In genomic region chr13:113907637-113908617, GRCh38 we compare ENCODE assay signal across 10 cellular contexts. TPM values are rescaled to one million over a fixed set of nuclear protein-coding genes. Genes with fewer than 3 reads are reported as not detected.
A peak's percentile ranks its signal among the peaks of the same experiment; 100 is the strongest.
DNase-seq lines count a peak whose midpoint lies in the region; ATAC-seq and TF ChIP-seq lines count a peak whose summit lies in the region.
"Had no signal": no experiment of that assay in that cellular context is flagged by ENCODE, and none has a peak within 500 bp of the region (broad histone marks: within the 10 kb centered on the region; RNA-seq: fewer than 3 reads in every experiment).

No MANE protein-coding gene starts in this region.

- 26 to 34% methylated on average over 4 to 11 of the region's 17 CpGs for WGBS in gastroesophageal sphincter (ENCODE audit: low coverage in 1 of 2), 2 donors

- H3K9me3 ChIP-seq in AG04450 (ENCODE audit: control insufficient read depth, insufficient read depth, low read length) (no peaks in the 10 kb centered on the region; the same call in 1 of the 2 replicates), HEK293 (ENCODE audit: control insufficient read depth, insufficient read depth, low read depth, low read length) (no peaks in the 10 kb centered on the region), gastroesophageal sphincter (no peaks in the 10 kb centered on the region)

- H3K27ac ChIP-seq in AG04450 (ENCODE audit: low read depth, low read length), result peak overlapping the region; percentile 93
- no peak overlapping the region for H3K27ac ChIP-seq in HEK293 (ENCODE audit: extremely low read depth, low read depth, low read length)
- H3K27ac ChIP-seq in gastroesophageal sphincter, result peak overlapping the region; percentile 56 to 89 (median 66)
- H3K27ac ChIP-seq: VCaP had no signal

- POLR2A ChIA-PET in AG04450 (lab: Yijun Ruan, JAX) (interaction anchor here (0.8 to 2.1 kb wide), 4 partner anchors 10 to 87 kb away, joined by 3 to 9 read pairs (median 4); no protein-coding TSS in a partner anchor), HEK293 (lab: Yijun Ruan, JAX) (no interaction called here)

- ATAC-seq in gastroesophageal sphincter (no peak), HG03025 (IDR thresholded peaks at IDR 0.05; ENCODE audit: low FRiP score, unreplicated experiment) (no peak), HG02623 (IDR thresholded peaks at IDR 0.05; ENCODE audit: unreplicated experiment) (no peak)

- H3K27me3 ChIP-seq in AG04450 (ENCODE audit: control insufficient read depth, insufficient read depth, low read length) (no peaks in the 10 kb centered on the region), gastroesophageal sphincter (no peaks in the 10 kb centered on the region)

- DNase-seq in AG04450 (ENCODE audit: low read depth, low spot score) (peak; percentile 94), SHP77 treated with DMSO at 0.1 percent for 48 hours (lab: John Stamatoyannopoulos, UW) (peak; percentile 95), GOT3 (lab: John Stamatoyannopoulos, UW) (no peak), activated T-cell treated with anti-CD3 and anti-CD28 coated beads for 4 hours (no peak)
- DNase-seq: DND-41 had no signal

- no peak for TF ChIP-seq EP300 in gastroesophageal sphincter (IDR thresholded peaks at IDR 0.05)

- H3K4me1 ChIP-seq in HEK293 (ENCODE audit: control insufficient read depth, insufficient read depth, low read length), result peaks cover 6% of the 10 kb centered on the region; the same call in 1 of the 2 replicates
- peaks cover 6 to 50% (median 8%) of the 10 kb centered on the region in 3 donors for H3K4me1 ChIP-seq in gastroesophageal sphincter

- H3K4me3 ChIP-seq in AG04450 (ENCODE audit: low read depth, low read length), result peak overlapping the region; percentile 43
- H3K4me3 ChIP-seq in HEK293 (ENCODE audit: low read depth, low read length), result no peak overlapping the region
- H3K4me3 ChIP-seq in gastroesophageal sphincter, result no peak overlapping the region

- TF ChIP-seq CTCF in AG04450 (IDR thresholded peaks at IDR 0.05; ENCODE audit: low read depth, low read length), result no peak
- TF ChIP-seq CTCF in HEK293 (tag by site-specific recombination; IDR thresholded peaks at IDR 0.05), result no peak
- no peak for TF ChIP-seq CTCF in gastroesophageal sphincter (IDR thresholded peaks at IDR 0.05)

- no peak for TF ChIP-seq POLR2A in gastroesophageal sphincter (IDR thresholded peaks at IDR 0.05)

- CTCF ChIA-PET in AG04450 (lab: Charles Lee), result no interaction called here
- CTCF ChIA-PET in HEK293 (lab: Yijun Ruan, JAX), result interaction anchor here (0.6 kb wide), 1 partner anchor 54 kb away, joined by 3 read pairs; no protein-coding TSS in a partner anchor

- H3K36me3 ChIP-seq in HEK293 (ENCODE audit: control insufficient read depth in 2 of 2, insufficient read depth in 1 of 2, low read length in 2 of 2), result no peaks in the 10 kb centered on the region
- H3K36me3 ChIP-seq in gastroesophageal sphincter, result no peaks in the 10 kb centered on the region

TF ChIP-seq in HEK293, 187 proteins besides CTCF, POLR2A, EP300 and RAD21 (continues in another document):
- TF ChIP-seq SP2 (tag by site-specific recombination; IDR thresholded peaks at IDR 0.05) (no peak), ZNF707 (tag by site-specific recombination; IDR thresholded peaks at IDR 0.05) (no peak), ZBTB8A (tag by site-specific recombination; IDR thresholded peaks at IDR 0.05) (0 out of 2 replicates have a peak, but pooled peaks have one; percentile 37), REPIN1 (tag by site-specific recombination; IDR thresholded peaks at IDR 0.05; ENCODE audit: low read depth) (no peak), RBAK (tag by site-specific recombination; IDR thresholded peaks at IDR 0.05) (no peak), PRDM1 (tag by site-specific recombination; IDR thresholded peaks at IDR 0.05) (0 out of 2 replicates have a peak, but pooled peaks have one; percentile 38), ZNF544 (tag by site-specific recombination; IDR thresholded peaks at IDR 0.05) (no peak), PBX3 (CRISPR knock-in tag; IDR thresholded peaks at IDR 0.05) (no peak), ZNF175 (tag by site-specific recombination; IDR thresholded peaks at IDR 0.05) (no peak), ZBTB6 (tag by site-specific recombination; IDR thresholded peaks at IDR 0.05) (no peak), GLIS1 (tag by site-specific recombination; IDR thresholded peaks at IDR 0.05) (peak; percentile 42; the same call in 1 of the 2 replicates), ZNF518A (tag by site-specific recombination; conservative IDR thresholded peaks at IDR 0.05; ENCODE audit: low read depth) (no peak), TCF7L2 (IDR thresholded peaks at IDR 0.05; ENCODE audit: borderline replicate concordance, low read depth, low read length) (no peak), ZNF610 (tag by site-specific recombination; IDR thresholded peaks at IDR 0.05; ENCODE audit: borderline replicate concordance) (no peak), ZNF112 (tag by site-specific recombination; IDR thresholded peaks at IDR 0.05) (no peak), ZNF48 (tag by site-specific recombination; IDR thresholded peaks at IDR 0.05) (no peak), SP7 (tag by site-specific recombination; IDR thresholded peaks at IDR 0.05) (0 out of 2 replicates have a peak, but pooled peaks have one; percentile 24), ZIC2 (tag by site-specific recombination; IDR thresholded peaks at IDR 0.05) (peak; percentile 51), ZNF513 (tag by site-specific recombination; IDR thresholded peaks at IDR 0.05) (no peak)

RNA-seq across cellular contexts. Expression of gene GAS6, which starts 44.1 kb away (rescaled TPM):
- polyA plus RNA-seq in AG04450 (2011; rRNA removed), result 356 and 455 TPM in 2 replicates
- 131 and 182 TPM in 2 replicates for polyA minus RNA-seq in AG04450 (2011; rRNA and poly(A)+ RNA removed)
- total RNA-seq in gastroesophageal sphincter, result 100 to 1,000 TPM; 132 to 392 (median 217) TPM

Comparison
In these comparisons a context has a peak if more than half of its experiments do, and no peak if none do; other contexts are left out.
1. DNase-seq: peak in AG04450 (single experiment) and SHP77 treated with DMSO at 0.1 percent for 48 hours (single experiment); none in GOT3 (single experiment) and activated T-cell treated with anti-CD3 and anti-CD28 coated beads for 4 hours (single experiment).